In genomic region chr18:77820472-77820871, GRCh38 we compare ENCODE assay signal across 25 cellular contexts.
A peak's percentile ranks its signal among the peaks of the same experiment; 100 is the strongest.
DNase-seq lines count a peak whose midpoint lies in the region; ATAC-seq, FAIRE-seq and TF ChIP-seq lines count a peak whose summit lies in the region.
"Had no signal": no experiment of that assay in that cellular context is flagged by ENCODE, and none has a peak within 500 bp of the region (broad histone marks: within the 10 kb centered on the region; RNA-seq: fewer than 3 reads in every experiment).

No MANE protein-coding gene starts in this region.

- FAIRE-seq in kidney (lab: Jason Lieb, UNC), result no peak
- FAIRE-seq: A204.1, GM12891, GM19239 had no signal

- H3K18ac ChIP-seq in H9 (ENCODE audit: insufficient read length, low read depth, low read length), result no peak overlapping the region

- no peak overlapping the region for H3K23ac ChIP-seq in H9 (ENCODE audit: insufficient read length, low read depth, low read length)

- H2AFZ ChIP-seq in H9 (ENCODE audit: low read length), result no peak overlapping the region

- no peak overlapping the region for H2BK5ac ChIP-seq in H9 (ENCODE audit: insufficient read length, low read length)

- no peak overlapping the region for H4K8ac ChIP-seq in H9 (replicated peaks; ENCODE audit: insufficient read length, low read depth, low read length)

- no peak overlapping the region for H3K4me3 ChIP-seq in kidney (ENCODE audit: low read length in 2 of 2)
- H3K4me3 ChIP-seq: BLaER1 had no signal

- H3K36me3 ChIP-seq in kidney (ENCODE audit: control insufficient read depth in 1 of 2, insufficient read depth in 2 of 2, low read length in 2 of 2), result no peaks in the 10 kb centered on the region
- H3K36me3 ChIP-seq: BE2C, BLaER1 had no signal

- no peaks in the 10 kb centered on the region; the same call in 1 of the 2 replicates for H3K27me3 Mint-ChIP-seq in H9 (ENCODE audit: low read depth)
- peaks cover 0 to 18% of the 10 kb centered on the region in 2 donors for H3K27me3 Mint-ChIP-seq in stimulated activated naive B cell treated with anti-CD40 and anti-IgM and Interleukin-4, amounts not matched to agents 10 μg/mL and 1 μg/mL and 100 μg/mL, for 72 hours
- H3K27me3 Mint-ChIP-seq: CD4-positive, CD25-positive, alpha-beta regulatory T cell had no signal

- no peak overlapping the region for H2BK15ac ChIP-seq in H9 (ENCODE audit: low read depth, low read length)

- H4K91ac ChIP-seq in H9 (ENCODE audit: insufficient read length, low read depth, low read length), result no peak overlapping the region

- H3K23me2 ChIP-seq in H9 (ENCODE audit: insufficient read length, low read depth, low read length, poor library complexity, severe bottlenecking), result no peaks in the 10 kb centered on the region

- H3K36me3 Mint-ChIP-seq in H9 (ENCODE audit: insufficient read depth in 1 of 3, low read depth in 3 of 3), result peaks cover 0 to 6% (median 4%) of the 10 kb centered on the region in 3 experiments; a peak in 5 of 7 replicates
- H3K36me3 Mint-ChIP-seq in stimulated activated naive B cell treated with anti-CD40 and anti-IgM and Interleukin-4, amounts not matched to agents 10 μg/mL and 1 μg/mL and 100 μg/mL, for 72 hours, result peaks cover 0 to 3% of the 10 kb centered on the region in 2 donors
- H3K36me3 Mint-ChIP-seq: CD14-positive monocyte; CD4-positive, CD25-positive, alpha-beta regulatory T cell; CD8-positive, alpha-beta memory T cell had no signal

- no peak overlapping the region for H3K27ac ChIP-seq in H9 (ENCODE audit: insufficient read length, low read depth, low read length)
- H3K27ac ChIP-seq in kidney (ENCODE audit: low read depth in 2 of 2, low read length in 2 of 2), result no peak overlapping the region
- H3K27ac ChIP-seq: BLaER1 had no signal

- H3K56ac ChIP-seq in H9 (ENCODE audit: insufficient read length, low read depth, low read length), result no peak overlapping the region

- H4K20me1 ChIP-seq in H9 (ENCODE audit: control insufficient read depth, insufficient read depth, insufficient read length), result no peaks in the 10 kb centered on the region
- H4K20me1 ChIP-seq: BLaER1 had no signal

- H3K27me3 ChIP-seq in H9 (ENCODE audit: insufficient read depth, low read length), result no peaks in the 10 kb centered on the region
- H3K27me3 ChIP-seq: BE2C, BLaER1 had no signal

- no peak overlapping the region for H4K5ac ChIP-seq in H9 (ENCODE audit: insufficient read length, low read depth, low read length)

- H3K4me3 Mint-ChIP-seq in H9, result no peak overlapping the region
- H3K4me3 Mint-ChIP-seq in stimulated activated naive B cell treated with anti-CD40 and anti-IgM and Interleukin-4, amounts not matched to agents 10 μg/mL and 1 μg/mL and 100 μg/mL, for 72 hours, result no peak overlapping the region
- H3K4me3 Mint-ChIP-seq: CD14-positive monocyte; CD4-positive, alpha-beta memory T cell; CD4-positive, CD25-positive, alpha-beta regulatory T cell; CD8-positive, alpha-beta memory T cell had no signal

- H3K4me1 ChIP-seq in H9 (ENCODE audit: insufficient read depth, low read length) (no peaks in the 10 kb centered on the region), kidney (ENCODE audit: control insufficient read depth in 1 of 2, insufficient read depth in 1 of 2, low read depth in 1 of 2, low read length in 2 of 2) (no peaks in the 10 kb centered on the region)
- H3K4me1 ChIP-seq: BE2C had no signal

- no peak for ATAC-seq in stimulated activated naive B cell treated with anti-CD40 and anti-IgM and Interleukin-4, amounts not matched to agents 10 μg/mL and 1 μg/mL and 100 μg/mL, for 72 hours (replicated peaks)

- H3T11ph ChIP-seq in H9 (ENCODE audit: low read length), result no peak overlapping the region

- no peak overlapping the region for H3K9ac ChIP-seq in H9 (ENCODE audit: extremely low read depth, insufficient read length, low read length)
- no peak overlapping the region for H3K9ac ChIP-seq in kidney (ENCODE audit: low read length in 2 of 2)
- H3K9ac ChIP-seq: BLaER1 had no signal

- H3K4ac ChIP-seq in H9 (ENCODE audit: low read depth, low read length), result no peak overlapping the region

- H3K14ac ChIP-seq in H9 (ENCODE audit: insufficient read depth, low read length), result peak overlapping the region; percentile 20; the same call in 1 of the 2 replicates

- H2BK12ac ChIP-seq in H9 (ENCODE audit: insufficient read length, low read depth, low read length), result no peak overlapping the region

- DNase-seq in H9 (no peak), kidney (peak; percentile 61), GF-D8 (lab: John Stamatoyannopoulos, UW) (no peak)
- DNase-seq in stimulated activated naive B cell treated with anti-CD40 and anti-IgM and Interleukin-4, amounts not matched to agents 10 μg/mL and 1 μg/mL and 100 μg/mL, for 72 hours, result no peak
- DNase-seq in activated CD4-positive, alpha-beta T cell treated with anti-CD3 and anti-CD28 coated beads for 4 hours, result no peak
- DNase-seq: 8988T; ACHN; BE2C; C1 segment of cervical spinal cord; CD4-positive, alpha-beta memory T cell; CD4-positive, CD25-positive, alpha-beta regulatory T cell; CD8-positive, alpha-beta memory T cell; COR-L47; DMS 273 treated with DMSO at 0.1 percent for 48 hours; DMS153; DMS53; DMS79; DND-41; EL; GDM1 had no signal

- no peak overlapping the region for H2BK20ac ChIP-seq in H9 (ENCODE audit: low read depth, low read length, poor library complexity, severe bottlenecking)

- TF ChIP-seq CTCF in H9 (conservative IDR thresholded peaks at IDR 0.05), result no peak
- TF ChIP-seq CTCF in kidney (IDR thresholded peaks at IDR 0.05; ENCODE audit: borderline replicate concordance, extremely low read depth, insufficient read depth), result no peak

- no peaks in the 10 kb centered on the region for H3K79me1 ChIP-seq in H9 (ENCODE audit: insufficient read depth, low read depth, low read length, poor library complexity, severe bottlenecking)

- H2BK120ac ChIP-seq in H9 (ENCODE audit: low read depth, low read length, poor library complexity, severe bottlenecking), result no peak overlapping the region

- H3K9me3 ChIP-seq in H9 (ENCODE audit: control insufficient read depth, low read depth, low read length), result no peaks in the 10 kb centered on the region
- peaks cover 2 to 4% of the 10 kb centered on the region in 2 donors for H3K9me3 ChIP-seq in kidney (ENCODE audit: control insufficient read depth in 1 of 2, low read length in 2 of 2)
- H3K9me3 ChIP-seq: BE2C had no signal

- H3K27ac Mint-ChIP-seq in H9, result peak overlapping the region in 1 of 3 experiments; percentile 72; a peak in 1 of 7 replicates
- H3K27ac Mint-ChIP-seq in stimulated activated naive B cell treated with anti-CD40 and anti-IgM and Interleukin-4, amounts not matched to agents 10 μg/mL and 1 μg/mL and 100 μg/mL, for 72 hours, result peak overlapping the region; percentile 71
- H3K27ac Mint-ChIP-seq: CD14-positive monocyte; CD4-positive, alpha-beta memory T cell; CD4-positive, CD25-positive, alpha-beta regulatory T cell; CD8-positive, alpha-beta memory T cell had no signal

- H3K79me2 ChIP-seq in H9 (ENCODE audit: insufficient read depth, low read length), result no peaks in the 10 kb centered on the region

- H3K4me1 Mint-ChIP-seq in H9, result peaks cover 2 to 3% of the 10 kb centered on the region in 2 experiments; a peak in 2 of 4 replicates
- H3K4me1 Mint-ChIP-seq in stimulated activated naive B cell treated with anti-CD40 and anti-IgM and Interleukin-4, amounts not matched to agents 10 μg/mL and 1 μg/mL and 100 μg/mL, for 72 hours, result peaks cover 0 to 6% of the 10 kb centered on the region in 2 donors
- H3K4me1 Mint-ChIP-seq: CD14-positive monocyte; CD4-positive, alpha-beta memory T cell; CD4-positive, CD25-positive, alpha-beta regulatory T cell; CD8-positive, alpha-beta memory T cell had no signal

- no CpG with 5 or more reads among the region's 14 CpGs for WGBS in H9 (ENCODE audit: extremely low coverage, insufficient read length, low lambda C conversion rate)

- H3K9me3 Mint-ChIP-seq in H9, result peaks cover 3 to 4% of the 10 kb centered on the region in 2 experiments; a peak in 4 of 5 replicates
- peaks cover 7 to 10% of the 10 kb centered on the region in 2 donors for H3K9me3 Mint-ChIP-seq in stimulated activated naive B cell treated with anti-CD40 and anti-IgM and Interleukin-4, amounts not matched to agents 10 μg/mL and 1 μg/mL and 100 μg/mL, for 72 hours

- intact Hi-C loops in kidney (cut with DNase I), result no loop called here

- H3K4me2 ChIP-seq in H9 (ENCODE audit: insufficient read depth, insufficient read length, low read length), result no peak overlapping the region
- H3K4me2 ChIP-seq: BLaER1 had no signal

- H2AK5ac ChIP-seq in H9 (ENCODE audit: insufficient read length, low read length), result no peak overlapping the region
